ENCODE assay signal across 8 cellular contexts in genomic region chr10:32379314-32379949, GRCh38. TPM values are rescaled to one million over a fixed set of nuclear protein-coding genes. Genes with fewer than 3 reads are reported as not detected.
DNase-seq lines count a peak whose midpoint lies in the region; ATAC-seq and TF ChIP-seq lines count a peak whose summit lies in the region.

No MANE protein-coding gene starts in this region.

- H2AK5ac ChIP-seq in IMR-90 (ENCODE audit: low read depth, low read length) = no peak overlapping the region

- peaks cover 42% of the 10 kb centered on the region for H3K79me2 ChIP-seq in OCI-LY7 (ENCODE audit: insufficient read depth, low read depth, low read length)

- 0 out of 2 replicates have a peak overlapping the region, but pooled peaks have one; percentile 16 for H2BK20ac ChIP-seq in IMR-90 (ENCODE audit: low read depth, low read length)

- TF ChIP-seq CTCF in IMR-90 (conservative IDR thresholded peaks at IDR 0.05; ENCODE audit: low read depth, low read length) = no peak
- no peak for TF ChIP-seq CTCF in OCI-LY7 (conservative IDR thresholded peaks at IDR 0.05; ENCODE audit: low read length)
- no peak for TF ChIP-seq CTCF in left lung (IDR thresholded peaks at IDR 0.05)
- no peak for TF ChIP-seq CTCF in thyroid gland (IDR thresholded peaks at IDR 0.05)

- in situ Hi-C loops in IMR-90 (cut with MboI; ENCODE audit: low sequenced_read_pairs) = no loop called here

- no TSS peak for BruUV-seq in IMR-90 (replicated peaks; lab: Mats Ljungman, UMichigan)
- no TSS peak for BruUV-seq in OCI-LY7 (replicated peaks; lab: Mats Ljungman, UMichigan)

- ATAC-seq in IMR-90 (ENCODE audit: low read depth) = peak; percentile 70
- ATAC-seq in left lung = peak; percentile 62
- no peak for ATAC-seq in HG03097 (IDR thresholded peaks at IDR 0.05; ENCODE audit: low FRiP score, unreplicated experiment)

- no peaks in the 10 kb centered on the region for H3K27me3 Mint-ChIP-seq in activated CD4-positive, alpha-beta T cell treated with anti-CD3 and anti-CD28 coated beads, Interleukin-2, amount 10 ng/mL, durations not matched to agents 24 days and 14 days

- H3K36me3 ChIP-seq in IMR-90 (ENCODE audit: control insufficient read depth, insufficient read depth, low read length) (no peaks in the 10 kb centered on the region), OCI-LY7 (ENCODE audit: insufficient read depth, low read length) (peaks cover 8% of the 10 kb centered on the region; the same call in 1 of the 2 replicates), left lung (no peaks in the 10 kb centered on the region), thyroid gland (no peaks in the 10 kb centered on the region)

- no peak overlapping the region for H3K14ac ChIP-seq in IMR-90 (replicated peaks; ENCODE audit: low read depth, low read length)

- peak overlapping the region; percentile 67 to 90 for H4K8ac ChIP-seq in IMR-90 (ENCODE audit: low read depth in 2 of 2, low read length in 2 of 2)

- H3K56ac ChIP-seq in IMR-90 (ENCODE audit: extremely low read depth, insufficient read depth, low read length) = 0 out of 2 replicates have a peak overlapping the region, but pooled peaks have one; percentile 95

- no peak for TF ChIP-seq RAD21 in IMR-90 (IDR thresholded peaks at IDR 0.05; ENCODE audit: low read length)

- H2AFZ ChIP-seq in IMR-90 (replicated peaks; ENCODE audit: low read length, poor library complexity) = no peak overlapping the region
- peak overlapping the region; percentile 94 for H2AFZ ChIP-seq in OCI-LY7 (ENCODE audit: low read length)

- peaks cover 2% of the 10 kb centered on the region for H3K9me1 ChIP-seq in IMR-90 (ENCODE audit: insufficient read depth, low read length)

- H3K9me3 Mint-ChIP-seq in activated CD4-positive, alpha-beta T cell treated with anti-CD3 and anti-CD28 coated beads, Interleukin-2, amount 10 ng/mL, durations not matched to agents 24 days and 14 days = no peaks in the 10 kb centered on the region

- peaks cover 15% of the 10 kb centered on the region for H3K4me1 Mint-ChIP-seq in activated CD4-positive, alpha-beta T cell treated with anti-CD3 and anti-CD28 coated beads, Interleukin-2, amount 10 ng/mL, durations not matched to agents 24 days and 14 days

- H3K23ac ChIP-seq in IMR-90 (ENCODE audit: low read depth, low read length) = no peak overlapping the region

- intact Hi-C loops in activated CD4-positive, alpha-beta T cell treated with anti-CD3 and anti-CD28 coated beads, Interleukin-2, amount 10 ng/mL, durations not matched to agents 24 days and 14 days (cut with micrococcal nuclease) = loop anchor here (2.0 to 10.0 kb wide), 4 partner anchors 455 to 758 kb away; partner anchors contain the start of genes ARHGAP12 and ITGB1
- intact Hi-C loops in IMR-90 (cut with micrococcal nuclease) = loop anchor here (2.0 kb wide), 1 partner anchor 625 kb away; no protein-coding TSS in a partner anchor
- intact Hi-C loops in OCI-LY7 (cut with micrococcal nuclease; ENCODE audit: unreplicated experiment) = loop anchor here (5.0 to 10.0 kb wide), 4 partner anchors 322 to 1672 kb away; partner anchors contain the start of genes ITGB1 and KIF5B
- intact Hi-C loops in left lung (cut with DNase I) = no loop called here
- intact Hi-C loops in thyroid gland (cut with DNase I) = no loop called here

- TF ChIP-seq POLR2A in IMR-90 (IDR thresholded peaks at IDR 0.05; ENCODE audit: low read depth, low read length) (no peak), thyroid gland (IDR thresholded peaks at IDR 0.05) (peak in 1 of 2 donors; percentile 30)

- dilution Hi-C loops in IMR-90 (cut with HindIII; ENCODE audit: low sequenced_read_pairs, unreplicated experiment) = no loop called here

- H2BK5ac ChIP-seq in IMR-90 (ENCODE audit: low read depth, low read length, poor library complexity, severe bottlenecking) = peak overlapping the region; percentile 90

- no peak overlapping the region for H3K27ac Mint-ChIP-seq in activated CD4-positive, alpha-beta T cell treated with anti-CD3 and anti-CD28 coated beads, Interleukin-2, amount 10 ng/mL, durations not matched to agents 24 days and 14 days

- no peaks in the 10 kb centered on the region for H3K9me2 ChIP-seq in OCI-LY7 (ENCODE audit: insufficient read depth, low read length)

- H3K36me3 Mint-ChIP-seq in activated CD4-positive, alpha-beta T cell treated with anti-CD3 and anti-CD28 coated beads, Interleukin-2, amount 10 ng/mL, durations not matched to agents 24 days and 14 days (ENCODE audit: low read depth) = peaks cover 5% of the 10 kb centered on the region

- no peak overlapping the region for H2AK9ac ChIP-seq in IMR-90 (replicated peaks; ENCODE audit: low read depth, low read length, poor library complexity)

- H3K4me1 ChIP-seq in IMR-90 (ENCODE audit: control insufficient read depth, insufficient read depth, low read length) (0 out of 2 replicates have a peak, but pooled peaks cover 1% of the 10 kb centered on the region), OCI-LY7 (ENCODE audit: insufficient read depth, low read length, poor library complexity, severe bottlenecking) (peaks cover 14% of the 10 kb centered on the region), left lung (peaks cover 0 to 26% of the 10 kb centered on the region in 2 donors), thyroid gland (peaks cover 7 to 22% of the 10 kb centered on the region in 2 donors)

- POLR2A ChIA-PET in IMR-90 (lab: Charles Lee; ENCODE audit: unreplicated experiment) = interaction anchor here (0.6 to 0.7 kb wide), 2 partner anchors 20 to 106 kb away, joined by 3 to 7 read pairs; no protein-coding TSS in a partner anchor
- POLR2A ChIA-PET in OCI-LY7 (lab: Charles Lee) = interaction anchor here (0.6 to 3.2 kb wide), 12 partner anchors 12 to 802 kb away, joined by 3 to 17 read pairs (median 5); partner anchors contain the start of gene CCDC7

- H4K91ac ChIP-seq in IMR-90 (ENCODE audit: insufficient read depth, low read depth, low read length) = 0 out of 2 replicates have a peak overlapping the region, but pooled peaks have one; percentile 21

- H3K27me3 ChIP-seq in IMR-90 (ENCODE audit: control insufficient read depth, insufficient read depth, low read length) (no peaks in the 10 kb centered on the region), left lung (no peaks in the 10 kb centered on the region), thyroid gland (no peaks in the 10 kb centered on the region)

- H3K27ac ChIP-seq in IMR-90 (ENCODE audit: insufficient read depth, low read length) (peak overlapping the region; percentile 86; the same call in 1 of the 2 replicates), OCI-LY7 (ENCODE audit: low read depth, low read length, poor library complexity, severe bottlenecking) (peak overlapping the region; percentile 82), left lung (peak overlapping the region; percentile 84 to 89), thyroid gland (peak overlapping the region; percentile 79 to 86 (median 84))

- H3K18ac ChIP-seq in IMR-90 (ENCODE audit: low read depth, low read length) = peak overlapping the region; percentile 67; the same call in 1 of the 2 replicates

- DNase-seq in activated CD4-positive, alpha-beta T cell treated with anti-CD3 and anti-CD28 coated beads, Interleukin-2, amount 10 ng/mL, durations not matched to agents 24 days and 14 days = peak; percentile 72
- DNase-seq in activated CD4-positive, alpha-beta T cell treated with anti-CD3 and anti-CD28 coated beads for 48 hours = no peak
- DNase-seq in IMR-90 (peak; percentile 68), OCI-LY7 (ENCODE audit: low spot score) (peak; percentile 73), dermis blood vessel endothelial cell (peak; percentile 67), left lung (no peak), thyroid gland (peak in 1 of 2 donors; percentile 14)

- peak overlapping the region; percentile 28; the same call in 2 of the 3 replicates for H2BK15ac ChIP-seq in IMR-90 (ENCODE audit: low read depth, low read length)

- H3K79me1 ChIP-seq in IMR-90 (ENCODE audit: low read depth in 1 of 2, low read length in 2 of 2) = peaks cover under 1 to 7% of the 10 kb centered on the region in 2 experiments; a peak in 1 of 4 replicates

- peak overlapping the region; percentile 51; the same call in 1 of the 2 replicates for H3K4ac ChIP-seq in IMR-90 (ENCODE audit: low read depth, low read length)

- H4K5ac ChIP-seq in IMR-90 (ENCODE audit: low read depth, low read length) = peak overlapping the region; percentile 81

- H3K4me3 Mint-ChIP-seq in activated CD4-positive, alpha-beta T cell treated with anti-CD3 and anti-CD28 coated beads, Interleukin-2, amount 10 ng/mL, durations not matched to agents 24 days and 14 days = no peak overlapping the region

- H3K4me2 ChIP-seq in IMR-90 (ENCODE audit: low read depth, low read length) = peak overlapping the region; percentile 84
- H3K4me2 ChIP-seq in OCI-LY7 (ENCODE audit: low read length) = peak overlapping the region; percentile 91

- H3K4me3 ChIP-seq in IMR-90 (ENCODE audit: insufficient read depth, low read depth, low read length) (peak overlapping the region; percentile 62), OCI-LY7 (ENCODE audit: low read depth, low read length, poor library complexity, severe bottlenecking) (peak overlapping the region; percentile 89), left lung (peak overlapping the region; percentile 55 to 60), thyroid gland (replicated peaks in 1 of 3) (peak overlapping the region; percentile 3 to 76 (median 50))

- peak overlapping the region; percentile 66 for H2BK120ac ChIP-seq in IMR-90 (ENCODE audit: low read depth, low read length)

- CTCF ChIA-PET in IMR-90 (lab: Yijun Ruan, JAX) = no interaction called here
- CTCF ChIA-PET in OCI-LY7 (lab: Charles Lee; ENCODE audit: unreplicated experiment) = no interaction called here

- no CpG with 5 or more reads among the region's 10 CpGs for WGBS in IMR-90 (ENCODE audit: extremely low coverage in 2 of 2, insufficient read length in 1 of 2), 2 experiments
- 15 to 19% methylated on average over 10 of the region's 10 CpGs for WGBS in thyroid gland, 2 donors

- H3K9me3 ChIP-seq in IMR-90 (ENCODE audit: control insufficient read depth, insufficient read depth, low read length) = no peaks in the 10 kb centered on the region
- H3K9me3 ChIP-seq in OCI-LY7 (ENCODE audit: low read length) = peaks cover 9% of the 10 kb centered on the region; the same call in 1 of the 2 replicates
- no peaks in the 10 kb centered on the region for H3K9me3 ChIP-seq in left lung
- H3K9me3 ChIP-seq in thyroid gland = no peaks in the 10 kb centered on the region

- H4K20me1 ChIP-seq in IMR-90 (ENCODE audit: insufficient read depth, low read length) (no peaks in the 10 kb centered on the region), OCI-LY7 (ENCODE audit: insufficient read depth, low read length) (no peaks in the 10 kb centered on the region)

- peak overlapping the region; percentile 84 for H3K9ac ChIP-seq in IMR-90 (ENCODE audit: low read depth, low read length)

RNA-seq across cellular contexts. Expression of gene EPC1, which starts 32.5 kb away (rescaled TPM):
- 32.3 and 34.3 TPM in 2 replicates for total RNA-seq in activated CD4-positive, alpha-beta T cell treated with anti-CD3 and anti-CD28 coated beads, Interleukin-2, amount 10 ng/mL, durations not matched to agents 24 days and 14 days
- total RNA-seq in IMR-90 (2012; rRNA removed) (19.7 and 21.9 TPM in 2 replicates), OCI-LY7 (2022) (40.9 and 42.1 TPM in 2 replicates), dermis blood vessel endothelial cell (24.3 and 24.8 TPM in 2 replicates), left lung (10 to 100 TPM; 27.0 to 40.1 TPM), thyroid gland (10 to 100 TPM; 60.0 to 83.4 (median 69.0) TPM)
- 20.8 and 23.5 TPM in 2 replicates for polyA plus RNA-seq in IMR-90 (2012; rRNA removed)
- polyA plus RNA-seq in IMR-90 (2012; cell fraction: cytosol; rRNA removed) = 8.8 and 15.4 TPM in 2 replicates
- polyA plus RNA-seq in IMR-90 (2012; cell fraction: nucleus; rRNA removed; ENCODE audit: low replicate concordance) = 32.6 and 102 TPM in 2 replicates
- 48.8 and 62.3 TPM in 2 replicates for total RNA-seq in OCI-LY7 (2014; rRNA removed; shearing (Covaris generic))

Comparison
In these comparisons a context has a peak if more than half of its experiments do, and no peak if none do; other contexts are left out.
1. DNase-seq: peak in activated CD4-positive, alpha-beta T cell treated with anti-CD3 and anti-CD28 coated beads, Interleukin-2, amount 10 ng/mL, durations not matched to agents 24 days and 14 days (single experiment), IMR-90 (single experiment), OCI-LY7 (single experiment) and dermis blood vessel endothelial cell (single experiment); none in activated CD4-positive, alpha-beta T cell treated with anti-CD3 and anti-CD28 coated beads for 48 hours (single experiment) and left lung (0 of 2).
2. intact Hi-C loops: an anchor here in activated CD4-positive, alpha-beta T cell treated with anti-CD3 and anti-CD28 coated beads, Interleukin-2, amount 10 ng/mL, durations not matched to agents 24 days and 14 days (2.0 to 10.0 kb wide), IMR-90 (2.0 kb wide) and OCI-LY7 (5.0 to 10.0 kb wide); none called in left lung and thyroid gland.
3. Peak in every context shown above with its lines, with median percentiles within 50 percentile points of each other: H3K27ac ChIP-seq and H3K4me3 ChIP-seq.